ENCODE assay signal across 15 cellular contexts in genomic region chr9:110520120-110520701, GRCh38. TPM values are rescaled to one million over a fixed set of nuclear protein-coding genes. Genes with fewer than 3 reads are reported as not detected.
DNase-seq lines count a peak whose midpoint lies in the region; ATAC-seq, FAIRE-seq and TF ChIP-seq lines count a peak whose summit lies in the region.
"Had no signal": no experiment of that assay in that cellular context is flagged by ENCODE, and none has a peak within 500 bp of the region (broad histone marks: within the 10 kb centered on the region; RNA-seq: fewer than 3 reads in every experiment).

No MANE protein-coding gene starts in this region.

- POLR2A ChIA-PET in IMR-90 (lab: Charles Lee; ENCODE audit: unreplicated experiment) = no interaction called here
- POLR2A ChIA-PET in endothelial cell of umbilical vein (lab: Charles Lee) = no interaction called here

- no peak for TF ChIP-seq RAD21 in IMR-90 (IDR thresholded peaks at IDR 0.05; ENCODE audit: low read length)

- no peak overlapping the region for H2AK9ac ChIP-seq in IMR-90 (replicated peaks; ENCODE audit: low read depth, low read length, poor library complexity)

- no peak overlapping the region for H3K4me3 ChIP-seq in IMR-90 (ENCODE audit: insufficient read depth, low read depth, low read length)
- H3K4me3 ChIP-seq in endothelial cell of umbilical vein (replicated peaks in 1 of 3; ENCODE audit: insufficient read depth in 1 of 3, low read depth in 1 of 3, low read length in 3 of 3) = no peak overlapping the region
- H3K4me3 ChIP-seq in mesenchymal stem cell (ENCODE audit: insufficient read depth in 1 of 2, low read depth in 1 of 2, low read length in 2 of 2) = peak overlapping the region in 1 of 2 experiments; percentile 34
- no peak overlapping the region for H3K4me3 ChIP-seq in uterus
- H3K4me3 ChIP-seq: adrenal gland, colonic mucosa, Peyer's patch had no signal

- peaks cover 4% of the 10 kb centered on the region; the same call in 1 of the 2 replicates for H3K9me1 ChIP-seq in IMR-90 (ENCODE audit: insufficient read depth, low read length)
- H3K9me1 ChIP-seq in endothelial cell of umbilical vein (replicated peaks; ENCODE audit: control insufficient read depth, extremely low read depth, insufficient read depth, low read length) = no peaks in the 10 kb centered on the region

- H2BK120ac ChIP-seq in IMR-90 (ENCODE audit: low read depth, low read length) = no peak overlapping the region; the same call in 1 of the 2 replicates
- no peak overlapping the region for H2BK120ac ChIP-seq in mesenchymal stem cell (ENCODE audit: low read depth, low read length)

- no peak overlapping the region; the same call in 1 of the 2 replicates for H3K4me2 ChIP-seq in IMR-90 (ENCODE audit: low read depth, low read length)
- no peak overlapping the region for H3K4me2 ChIP-seq in endothelial cell of umbilical vein (ENCODE audit: insufficient read depth, low read length)
- no peak overlapping the region for H3K4me2 ChIP-seq in mesenchymal stem cell (ENCODE audit: low read length, poor library complexity, severe bottlenecking)

- H2BK5ac ChIP-seq in IMR-90 (ENCODE audit: low read depth, low read length, poor library complexity, severe bottlenecking) (no peak overlapping the region), mesenchymal stem cell (ENCODE audit: low read depth, low read length, poor library complexity, severe bottlenecking) (no peak overlapping the region)

- H3K23ac ChIP-seq in IMR-90 (ENCODE audit: low read depth, low read length) (no peak overlapping the region), mesenchymal stem cell (ENCODE audit: low read length in 2 of 2) (no peak overlapping the region)

- peaks cover 0 to 5% of the 10 kb centered on the region in 2 experiments; a peak in 1 of 4 replicates for H3K79me1 ChIP-seq in IMR-90 (ENCODE audit: low read depth in 1 of 2, low read length in 2 of 2)
- no peaks in the 10 kb centered on the region for H3K79me1 ChIP-seq in mesenchymal stem cell (replicated peaks; ENCODE audit: low read length, poor library complexity, severe bottlenecking)

- no peak overlapping the region; the same call in 1 of the 2 replicates for H3K56ac ChIP-seq in IMR-90 (ENCODE audit: extremely low read depth, insufficient read depth, low read length)

- dilution Hi-C loops in IMR-90 (cut with HindIII; ENCODE audit: low sequenced_read_pairs, unreplicated experiment) (no loop called here), endothelial cell of umbilical vein (cut with MboI; ENCODE audit: extremely low pct_ligation_motif_present, low sequenced_read_pairs) (no loop called here)

- H4K8ac ChIP-seq in IMR-90 (ENCODE audit: low read depth in 2 of 2, low read length in 2 of 2) = 0 out of 4 replicates have a peak overlapping the region, but pooled peaks of 1 of the 2 experiments have one; percentile 16
- H4K8ac ChIP-seq in mesenchymal stem cell (ENCODE audit: low read length) = no peak overlapping the region

- no TSS peak for BruUV-seq in IMR-90 (replicated peaks; lab: Mats Ljungman, UMichigan)
- BruUV-seq in endothelial cell of umbilical vein (replicated peaks; lab: Mats Ljungman, UMichigan) = no TSS peak

- H3K4ac ChIP-seq in IMR-90 (ENCODE audit: low read depth, low read length) = no peak overlapping the region
- H3K4ac ChIP-seq in mesenchymal stem cell (ENCODE audit: low read depth in 1 of 2, low read length in 2 of 2) = no peak overlapping the region

- H2AFZ ChIP-seq in IMR-90 (replicated peaks; ENCODE audit: low read length, poor library complexity) (no peak overlapping the region), endothelial cell of umbilical vein (ENCODE audit: low read depth, low read length) (no peak overlapping the region), mesenchymal stem cell (ENCODE audit: low read depth, low read length) (no peak overlapping the region)

- no peak overlapping the region for H4K91ac ChIP-seq in IMR-90 (ENCODE audit: insufficient read depth, low read depth, low read length)
- H4K91ac ChIP-seq in mesenchymal stem cell (ENCODE audit: low read length) = no peak overlapping the region

- H2AK5ac ChIP-seq in IMR-90 (ENCODE audit: low read depth, low read length) (no peak overlapping the region), mesenchymal stem cell (ENCODE audit: low read length, severe bottlenecking) (no peak overlapping the region)

- H2BK15ac ChIP-seq in IMR-90 (ENCODE audit: low read depth, low read length) (no peak overlapping the region), mesenchymal stem cell (ENCODE audit: low read depth, poor library complexity, severe bottlenecking) (no peak overlapping the region)

- peaks cover 4% of the 10 kb centered on the region for H3K4me1 ChIP-seq in IMR-90 (ENCODE audit: control insufficient read depth, insufficient read depth, low read length)
- H3K4me1 ChIP-seq in endothelial cell of umbilical vein (ENCODE audit: control insufficient read depth, extremely low read depth, insufficient read depth, low read length) = no peaks in the 10 kb centered on the region
- no peaks in the 10 kb centered on the region for H3K4me1 ChIP-seq in mesenchymal stem cell (ENCODE audit: control insufficient read depth, insufficient read depth, low read depth, low read length)
- no peaks in the 10 kb centered on the region for H3K4me1 ChIP-seq in uterus
- H3K4me1 ChIP-seq: colonic mucosa, Peyer's patch had no signal

- in situ Hi-C loops in IMR-90 (cut with MboI; ENCODE audit: low sequenced_read_pairs) = no loop called here

- H2BK12ac ChIP-seq in mesenchymal stem cell (ENCODE audit: low read length in 2 of 2) = no peak overlapping the region

- H3K14ac ChIP-seq in IMR-90 (replicated peaks; ENCODE audit: low read depth, low read length) = no peak overlapping the region
- no peak overlapping the region for H3K14ac ChIP-seq in mesenchymal stem cell (ENCODE audit: low read length in 2 of 2)

- no peaks in the 10 kb centered on the region for H3K27me3 ChIP-seq in IMR-90 (ENCODE audit: control insufficient read depth, insufficient read depth, low read length)
- no peaks in the 10 kb centered on the region for H3K27me3 ChIP-seq in endothelial cell of umbilical vein (ENCODE audit: control insufficient read depth in 2 of 2, insufficient read depth in 2 of 2, low read length in 2 of 2)
- H3K27me3 ChIP-seq in mesenchymal stem cell (ENCODE audit: control insufficient read depth in 1 of 2, insufficient read depth in 1 of 2, low read length in 2 of 2) = no peaks in the 10 kb centered on the region
- no peaks in the 10 kb centered on the region for H3K27me3 ChIP-seq in uterus
- H3K27me3 ChIP-seq: adrenal gland, colonic mucosa, Peyer's patch had no signal

- H4K5ac ChIP-seq in IMR-90 (ENCODE audit: low read depth, low read length) = no peak overlapping the region

- peak overlapping the region; percentile 5; the same call in 1 of the 2 replicates for H3K27ac ChIP-seq in IMR-90 (ENCODE audit: insufficient read depth, low read length)
- no peak overlapping the region for H3K27ac ChIP-seq in endothelial cell of umbilical vein (ENCODE audit: insufficient read depth, low read depth, low read length)
- no peak overlapping the region for H3K27ac ChIP-seq in mesenchymal stem cell (ENCODE audit: low read length, poor library complexity, severe bottlenecking)
- peak overlapping the region; percentile 24 to 56 for H3K27ac ChIP-seq in uterus
- H3K27ac ChIP-seq: colonic mucosa, Peyer's patch had no signal

- no peaks in the 10 kb centered on the region for H3K9me3 ChIP-seq in IMR-90 (ENCODE audit: control insufficient read depth, insufficient read depth, low read length)
- no peaks in the 10 kb centered on the region for H3K9me3 ChIP-seq in endothelial cell of umbilical vein (replicated peaks; ENCODE audit: control insufficient read depth, insufficient read depth, low read length)
- H3K9me3 ChIP-seq in mesenchymal stem cell (ENCODE audit: control insufficient read depth, low read length) = no peaks in the 10 kb centered on the region
- no peaks in the 10 kb centered on the region for H3K9me3 ChIP-seq in uterus
- H3K9me3 ChIP-seq: adrenal gland, colonic mucosa, Peyer's patch had no signal

- no peak for TF ChIP-seq POLR2A in IMR-90 (IDR thresholded peaks at IDR 0.05; ENCODE audit: low read depth, low read length)
- no peak for TF ChIP-seq POLR2A in endothelial cell of umbilical vein (IDR thresholded peaks at IDR 0.05; ENCODE audit: low read depth, low read length)
- no peak for TF ChIP-seq POLR2A in uterus (IDR thresholded peaks at IDR 0.05)

- ATAC-seq in IMR-90 (ENCODE audit: low read depth) = peak; percentile 17; the same call in 1 of the 2 replicates
- no peak for ATAC-seq in GM18502 (IDR thresholded peaks at IDR 0.05; ENCODE audit: poor library complexity, unreplicated experiment)
- no peak for ATAC-seq in HG02973 (IDR thresholded peaks at IDR 0.05; ENCODE audit: unreplicated experiment)
- ATAC-seq: activated CD8-positive, alpha-beta T cell treated with anti-CD3 and anti-CD28 coated beads, Interleukin-2, amount 10 ng/mL, durations not matched to agents 7 days and 5 days had no signal

- no peak overlapping the region for H3K9ac ChIP-seq in IMR-90 (ENCODE audit: low read depth, low read length)
- H3K9ac ChIP-seq in endothelial cell of umbilical vein (replicated peaks; ENCODE audit: extremely low read depth, insufficient read depth, low read length) = no peak overlapping the region
- H3K9ac ChIP-seq in mesenchymal stem cell (ENCODE audit: low read length) = peak overlapping the region; percentile 60

- no peak overlapping the region for H2BK20ac ChIP-seq in IMR-90 (ENCODE audit: low read depth, low read length)

- CTCF ChIA-PET in IMR-90 (lab: Yijun Ruan, JAX) = no interaction called here
- CTCF ChIA-PET in endothelial cell of umbilical vein (lab: Charles Lee) = no interaction called here

- DNase-seq in IMR-90 (peak; percentile 57), endothelial cell of umbilical vein (ENCODE audit: low read depth, low spot score) (peak; percentile 54), mesenchymal stem cell (no peak), uterus (no peak), glomerular visceral epithelial cell (ENCODE audit: extremely low spot score) (no peak)
- DNase-seq: activated CD8-positive, alpha-beta T cell treated with anti-CD3 and anti-CD28 coated beads, Interleukin-2, amount 10 ng/mL, durations not matched to agents 7 days and 5 days; adrenal gland; CD4-positive, CD25-positive, alpha-beta regulatory T cell; colonic mucosa; NCI-H748 treated with DMSO at 0.1 percent for 48 hours; Peyer's patch; posterior cingulate gyrus had no signal

- peak; percentile 64 for FAIRE-seq in endothelial cell of umbilical vein (lab: Jason Lieb, UNC)
- FAIRE-seq: H1 had no signal

- intact Hi-C loops in IMR-90 (cut with micrococcal nuclease) (loop anchor here (5.0 kb wide), 1 partner anchor 102 kb away; no protein-coding TSS in a partner anchor), endothelial cell of umbilical vein (cut with micrococcal nuclease) (loop anchor here (5.0 kb wide), 1 partner anchor 57 kb away; the partner anchor contains the start of gene SVEP1), uterus (cut with DNase I; ENCODE audit: low total_unique reads) (no loop called here)

- WGBS in IMR-90 (ENCODE audit: extremely low coverage in 2 of 2, insufficient read length in 1 of 2), 2 experiments = no CpG with 5 or more reads among the region's 6 CpGs
- 71% methylated on average over 2 of the region's 6 CpGs for WGBS in mesenchymal stem cell

- H3K18ac ChIP-seq in IMR-90 (ENCODE audit: low read depth, low read length) (no peak overlapping the region; the same call in 1 of the 2 replicates), mesenchymal stem cell (ENCODE audit: low read depth in 1 of 2, low read length in 2 of 2) (no peak overlapping the region)

- TF ChIP-seq CTCF in IMR-90 (conservative IDR thresholded peaks at IDR 0.05; ENCODE audit: low read depth, low read length) (no peak), endothelial cell of umbilical vein (IDR thresholded peaks at IDR 0.05; ENCODE audit: extremely low read depth in 1 of 2, insufficient read depth in 1 of 2, low read depth in 1 of 2, low read length in 2 of 2) (no peak), uterus (IDR thresholded peaks at IDR 0.05) (no peak)

- H3K79me2 ChIP-seq in endothelial cell of umbilical vein (ENCODE audit: control insufficient read depth, insufficient read depth, low read length) = no peaks in the 10 kb centered on the region

- H4K20me1 ChIP-seq in IMR-90 (ENCODE audit: insufficient read depth, low read length) (no peaks in the 10 kb centered on the region), endothelial cell of umbilical vein (replicated peaks; ENCODE audit: control insufficient read depth, extremely low read depth, insufficient read depth, low read length) (no peaks in the 10 kb centered on the region)

- no peaks in the 10 kb centered on the region for H3K36me3 ChIP-seq in IMR-90 (ENCODE audit: control insufficient read depth, insufficient read depth, low read length)
- H3K36me3 ChIP-seq in endothelial cell of umbilical vein (ENCODE audit: control insufficient read depth in 2 of 2, extremely low read depth in 1 of 2, insufficient read depth in 2 of 2, low read length in 2 of 2) = no peaks in the 10 kb centered on the region
- H3K36me3 ChIP-seq in mesenchymal stem cell (ENCODE audit: control insufficient read depth in 1 of 2, insufficient read depth in 2 of 2, low read depth in 1 of 2, low read length in 2 of 2) = no peaks in the 10 kb centered on the region
- H3K36me3 ChIP-seq in uterus = no peaks in the 10 kb centered on the region
- H3K36me3 ChIP-seq: adrenal gland, colonic mucosa, Peyer's patch had no signal

RNA-seq across cellular contexts. Expression of gene SVEP1, which starts 59.3 kb away (rescaled TPM):
- total RNA-seq in IMR-90 (2012; rRNA removed) = 13.1 and 16.7 TPM in 2 replicates
- polyA plus RNA-seq in IMR-90 (2012; rRNA removed) = 3.8 and 4.8 TPM in 2 replicates
- 2.1 and 2.8 TPM in 2 replicates for polyA plus RNA-seq in IMR-90 (2012; cell fraction: cytosol; rRNA removed)
- 2.7 and 10.2 TPM in 2 replicates for polyA plus RNA-seq in IMR-90 (2012; cell fraction: nucleus; rRNA removed; ENCODE audit: low replicate concordance)
- total RNA-seq in endothelial cell of umbilical vein = 0.12 and 0.29 TPM in 2 replicates
- 0.04 and 0.05 TPM in 2 replicates for polyA plus RNA-seq in endothelial cell of umbilical vein
- polyA plus RNA-seq in endothelial cell of umbilical vein (2011; cell fraction: cytosol; rRNA removed) = 0.01 and 0.03 TPM in 2 replicates
- polyA plus RNA-seq in endothelial cell of umbilical vein (2011; cell fraction: nucleus; rRNA removed) = 0.03 and 0.04 TPM in 2 replicates
- polyA plus RNA-seq in endothelial cell of umbilical vein (2012) = 0.04 and 0.05 TPM in 2 replicates
- polyA minus RNA-seq in endothelial cell of umbilical vein = 0.28 TPM in 1 of 2 replicates, not detected in the other
- not detected for polyA minus RNA-seq in endothelial cell of umbilical vein (2011; cell fraction: cytosol; rRNA and poly(A)+ RNA removed)
- 0.14 and 0.19 TPM in 2 replicates for polyA minus RNA-seq in endothelial cell of umbilical vein (2011; cell fraction: nucleus; rRNA and poly(A)+ RNA removed)
- 17.6 TPM for polyA plus RNA-seq in mesenchymal stem cell (2013, experiment 1 of 2)
- 16.0 TPM for polyA plus RNA-seq in mesenchymal stem cell (2013, experiment 2 of 2)
- 10 to 100 TPM; 47.9 to 63.5 (median 58.0) TPM for total RNA-seq in uterus
- total RNA-seq: activated CD8-positive, alpha-beta T cell treated with anti-CD3 and anti-CD28 coated beads, Interleukin-2, amount 10 ng/mL, durations not matched to agents 7 days and 5 days had no signal
- polyA plus RNA-seq: CD4-positive, CD25-positive, alpha-beta regulatory T cell had no signal

Comparison
In these comparisons a context has a peak if more than half of its experiments do, and no peak if none do; other contexts are left out.
1. DNase-seq: peak in IMR-90 (single experiment) and endothelial cell of umbilical vein (single experiment); none in mesenchymal stem cell (single experiment), uterus (0 of 2) and glomerular visceral epithelial cell (single experiment).
2. H3K27ac ChIP-seq: peak in IMR-90 (single experiment) and uterus (2 of 2); none in endothelial cell of umbilical vein (single experiment) and mesenchymal stem cell (single experiment).
3. RNA of gene SVEP1, which starts 59.3 kb away (total RNA-seq): 47.9 to 63.5 TPM in uterus and 13.1 to 16.7 TPM in IMR-90; 0.12 to 0.29 TPM in endothelial cell of umbilical vein; every median in the first group is over 10 times any median in the second.